In the genomic region with DNA sequence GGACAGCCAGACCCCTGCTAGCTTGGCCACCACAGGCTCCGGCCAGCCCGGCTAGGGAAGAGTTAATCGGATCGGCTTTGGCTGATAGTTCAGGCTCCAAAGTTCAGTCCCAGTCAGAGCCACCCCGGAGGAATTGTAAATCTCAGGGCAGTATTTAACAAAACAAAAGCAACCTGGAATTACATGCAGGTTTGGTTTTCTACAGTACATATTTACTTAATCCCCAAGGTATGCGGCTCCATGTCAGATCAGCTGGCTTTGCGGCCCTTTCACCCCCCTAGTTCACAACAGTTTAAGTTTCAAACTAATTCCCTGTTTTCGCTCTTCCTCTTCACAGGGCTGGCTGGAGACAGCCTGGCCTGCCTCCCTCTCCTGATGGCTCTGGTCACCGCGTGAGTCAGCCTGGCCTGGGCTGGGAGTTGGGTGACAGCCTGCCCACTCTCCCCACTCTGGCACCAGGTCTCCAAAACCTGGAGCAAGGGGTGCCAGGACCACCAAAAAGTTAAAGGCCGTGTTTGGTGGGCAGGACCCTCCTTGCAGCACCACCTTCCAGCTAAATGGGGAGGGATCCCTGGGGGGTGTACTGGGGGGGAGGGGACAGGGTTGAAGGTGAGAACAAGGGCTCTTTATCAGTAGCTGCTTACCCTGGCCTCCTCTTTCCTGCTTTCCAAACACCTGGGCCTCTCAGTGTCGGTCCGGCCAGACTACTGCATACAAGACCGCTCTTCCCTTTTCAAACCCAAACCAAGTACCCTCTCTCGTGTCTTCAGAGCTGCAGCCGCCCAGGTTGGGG, we compare ENCODE assay signal across 1 cellular context.
TF ChIP-seq lines count a peak whose summit lies in the region.

No MANE protein-coding gene starts in this region.

TF ChIP-seq in HepG2, 621 proteins besides CTCF, POLR2A, EP300 and RAD21 (continued from another document and continues in another):
- TF ChIP-seq, protein P1, sequence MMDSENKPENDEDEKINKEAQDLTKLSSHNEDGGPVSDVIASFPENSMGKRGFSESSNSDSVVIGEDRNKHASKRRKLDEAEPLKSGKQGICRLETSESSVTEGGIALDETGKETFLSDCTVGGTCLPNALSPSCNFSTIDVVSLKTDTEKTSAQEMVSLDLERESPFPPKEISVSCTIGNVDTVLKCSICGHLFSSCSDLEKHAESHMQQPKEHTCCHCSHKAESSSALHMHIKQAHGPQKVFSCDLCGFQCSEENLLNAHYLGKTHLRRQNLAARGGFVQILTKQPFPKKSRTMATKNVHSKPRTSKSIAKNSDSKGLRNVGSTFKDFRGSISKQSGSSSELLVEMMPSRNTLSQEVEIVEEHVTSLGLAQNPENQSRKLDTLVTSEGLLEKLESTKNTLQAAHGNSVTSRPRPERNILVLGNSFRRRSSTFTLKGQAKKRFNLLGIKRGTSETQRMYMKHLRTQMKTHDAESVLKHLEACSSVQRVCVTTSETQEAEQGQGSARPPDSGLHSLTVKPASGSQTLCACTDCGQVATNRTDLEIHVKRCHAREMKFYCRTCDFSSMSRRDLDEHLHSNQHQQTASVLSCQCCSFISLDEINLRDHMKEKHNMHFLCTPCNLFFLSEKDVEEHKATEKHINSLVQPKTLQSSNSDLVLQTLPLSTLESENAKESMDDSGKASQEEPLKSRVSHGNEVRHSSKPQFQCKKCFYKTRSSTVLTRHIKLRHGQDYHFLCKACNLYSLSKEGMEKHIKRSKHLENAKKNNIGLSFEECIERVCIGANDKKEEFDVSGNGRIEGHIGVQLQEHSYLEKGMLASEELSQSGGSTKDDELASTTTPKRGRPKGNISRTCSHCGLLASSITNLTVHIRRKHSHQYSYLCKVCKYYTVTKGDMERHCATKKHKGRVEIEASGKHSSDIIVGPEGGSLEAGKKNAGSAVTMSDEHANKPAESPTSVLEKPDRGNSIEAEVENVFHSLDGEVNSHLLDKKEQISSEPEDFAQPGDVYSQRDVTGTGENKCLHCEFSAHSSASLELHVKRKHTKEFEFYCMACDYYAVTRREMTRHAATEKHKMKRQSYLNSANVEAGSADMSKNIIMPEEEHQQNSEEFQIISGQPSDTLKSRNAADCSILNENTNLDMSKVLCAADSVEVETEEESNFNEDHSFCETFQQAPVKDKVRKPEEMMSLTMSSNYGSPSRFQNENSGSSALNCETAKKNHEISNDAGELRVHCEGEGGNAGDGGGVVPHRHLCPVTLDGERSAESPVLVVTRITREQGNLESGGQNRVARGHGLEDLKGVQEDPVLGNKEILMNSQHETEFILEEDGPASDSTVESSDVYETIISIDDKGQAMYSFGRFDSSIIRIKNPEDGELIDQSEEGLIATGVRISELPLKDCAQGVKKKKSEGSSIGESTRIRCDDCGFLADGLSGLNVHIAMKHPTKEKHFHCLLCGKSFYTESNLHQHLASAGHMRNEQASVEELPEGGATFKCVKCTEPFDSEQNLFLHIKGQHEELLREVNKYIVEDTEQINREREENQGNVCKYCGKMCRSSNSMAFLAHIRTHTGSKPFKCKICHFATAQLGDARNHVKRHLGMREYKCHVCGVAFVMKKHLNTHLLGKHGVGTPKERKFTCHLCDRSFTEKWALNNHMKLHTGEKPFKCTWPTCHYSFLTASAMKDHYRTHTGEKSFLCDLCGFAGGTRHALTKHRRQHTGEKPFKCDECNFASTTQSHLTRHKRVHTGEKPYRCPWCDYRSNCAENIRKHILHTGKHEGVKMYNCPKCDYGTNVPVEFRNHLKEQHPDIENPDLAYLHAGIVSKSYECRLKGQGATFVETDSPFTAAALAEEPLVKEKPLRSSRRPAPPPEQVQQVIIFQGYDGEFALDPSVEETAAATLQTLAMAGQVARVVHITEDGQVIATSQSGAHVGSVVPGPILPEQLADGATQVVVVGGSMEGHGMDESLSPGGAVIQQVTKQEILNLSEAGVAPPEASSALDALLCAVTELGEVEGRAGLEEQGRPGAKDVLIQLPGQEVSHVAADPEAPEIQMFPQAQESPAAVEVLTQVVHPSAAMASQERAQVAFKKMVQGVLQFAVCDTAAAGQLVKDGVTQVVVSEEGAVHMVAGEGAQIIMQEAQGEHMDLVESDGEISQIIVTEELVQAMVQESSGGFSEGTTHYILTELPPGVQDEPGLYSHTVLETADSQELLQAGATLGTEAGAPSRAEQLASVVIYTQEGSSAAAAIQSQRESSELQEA (CRISPR knock-in tag; IDR thresholded peaks at IDR 0.05; ENCODE audit: not compliant biosample characterization) = no peak
- peak; percentile 88 for TF ChIP-seq FOSL2 (CRISPR knock-in tag; IDR thresholded peaks at IDR 0.05)
- no peak for TF ChIP-seq ZFAT (CRISPR knock-in tag; conservative IDR thresholded peaks at IDR 0.05)
- no peak for TF ChIP-seq HMGA1 (CRISPR knock-in tag; conservative IDR thresholded peaks at IDR 0.05)
- no peak for TF ChIP-seq SRF (IDR thresholded peaks at IDR 0.05; ENCODE audit: low read depth, low read length)
- TF ChIP-seq TGIF2 (CRISPR knock-in tag; IDR thresholded peaks at IDR 0.05) = peak; percentile 86; the same call in 1 of the 2 replicates
- TF ChIP-seq ZSCAN30 (CRISPR knock-in tag; IDR thresholded peaks at IDR 0.05) = no peak
- TF ChIP-seq ZNF713 (CRISPR knock-in tag; IDR thresholded peaks at IDR 0.05) = no peak
- TF ChIP-seq SRY (CRISPR knock-in tag; IDR thresholded peaks at IDR 0.05) = no peak; the same call in 1 of the 2 replicates
- no peak for TF ChIP-seq ZNF468 (CRISPR knock-in tag; IDR thresholded peaks at IDR 0.05)
- TF ChIP-seq ZNF720 (CRISPR knock-in tag; IDR thresholded peaks at IDR 0.05) = no peak
- no peak for TF ChIP-seq ZNF143 (CRISPR knock-in tag; IDR thresholded peaks at IDR 0.05)
- no peak for TF ChIP-seq ZFP36 (IDR thresholded peaks at IDR 0.05; ENCODE audit: borderline replicate concordance, low read depth, low read length, partially characterized antibody)
- TF ChIP-seq, protein P2, sequence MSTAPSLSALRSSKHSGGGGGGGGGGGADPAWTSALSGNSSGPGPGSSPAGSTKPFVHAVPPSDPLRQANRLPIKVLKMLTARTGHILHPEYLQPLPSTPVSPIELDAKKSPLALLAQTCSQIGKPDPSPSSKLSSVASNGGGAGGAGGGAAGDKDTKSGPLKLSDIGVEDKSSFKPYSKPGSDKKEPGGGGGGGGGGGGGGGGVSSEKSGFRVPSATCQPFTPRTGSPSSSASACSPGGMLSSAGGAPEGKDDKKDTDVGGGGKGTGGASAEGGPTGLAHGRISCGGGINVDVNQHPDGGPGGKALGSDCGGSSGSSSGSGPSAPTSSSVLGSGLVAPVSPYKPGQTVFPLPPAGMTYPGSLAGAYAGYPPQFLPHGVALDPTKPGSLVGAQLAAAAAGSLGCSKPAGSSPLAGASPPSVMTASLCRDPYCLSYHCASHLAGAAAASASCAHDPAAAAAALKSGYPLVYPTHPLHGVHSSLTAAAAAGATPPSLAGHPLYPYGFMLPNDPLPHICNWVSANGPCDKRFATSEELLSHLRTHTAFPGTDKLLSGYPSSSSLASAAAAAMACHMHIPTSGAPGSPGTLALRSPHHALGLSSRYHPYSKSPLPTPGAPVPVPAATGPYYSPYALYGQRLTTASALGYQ (CRISPR knock-in tag; IDR thresholded peaks at IDR 0.05) = peak; percentile 82
- TF ChIP-seq ZNF614 (CRISPR knock-in tag; IDR thresholded peaks at IDR 0.05; ENCODE audit: borderline replicate concordance) = no peak; the same call in 1 of the 2 replicates
- no peak for TF ChIP-seq ZNF441 (CRISPR knock-in tag; IDR thresholded peaks at IDR 0.05; ENCODE audit: borderline replicate concordance)
- TF ChIP-seq CEBPG (CRISPR knock-in tag; IDR thresholded peaks at IDR 0.05) = 0 out of 2 replicates have a peak, but pooled peaks have one; percentile 17
- TF ChIP-seq ZBTB7A (CRISPR knock-in tag; IDR thresholded peaks at IDR 0.05) = no peak
- TF ChIP-seq MIER2 (CRISPR knock-in tag; IDR thresholded peaks at IDR 0.05) = peak; percentile 67; the same call in 1 of the 2 replicates
- TF ChIP-seq, protein P3, sequence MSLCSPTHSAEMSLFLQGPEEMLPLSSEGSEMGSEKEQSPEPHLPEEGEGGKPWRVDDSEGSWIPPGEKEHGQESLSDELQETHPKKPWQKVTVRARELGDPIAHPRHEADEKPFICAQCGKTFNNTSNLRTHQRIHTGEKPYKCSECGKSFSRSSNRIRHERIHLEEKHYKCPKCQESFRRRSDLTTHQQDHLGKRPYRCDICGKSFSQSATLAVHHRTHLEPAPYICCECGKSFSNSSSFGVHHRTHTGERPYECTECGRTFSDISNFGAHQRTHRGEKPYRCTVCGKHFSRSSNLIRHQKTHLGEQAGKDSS (CRISPR knock-in tag; IDR thresholded peaks at IDR 0.05; ENCODE audit: borderline replicate concordance, low read depth) = peak; percentile 27; the same call in 1 of the 2 replicates
- TF ChIP-seq SMC3 (IDR thresholded peaks at IDR 0.05; ENCODE audit: low read length) = no peak
- TF ChIP-seq PHF8 (CRISPR knock-in tag; IDR thresholded peaks at IDR 0.05) = peak; percentile 32; the same call in 1 of the 2 replicates
- TF ChIP-seq, protein P4, sequence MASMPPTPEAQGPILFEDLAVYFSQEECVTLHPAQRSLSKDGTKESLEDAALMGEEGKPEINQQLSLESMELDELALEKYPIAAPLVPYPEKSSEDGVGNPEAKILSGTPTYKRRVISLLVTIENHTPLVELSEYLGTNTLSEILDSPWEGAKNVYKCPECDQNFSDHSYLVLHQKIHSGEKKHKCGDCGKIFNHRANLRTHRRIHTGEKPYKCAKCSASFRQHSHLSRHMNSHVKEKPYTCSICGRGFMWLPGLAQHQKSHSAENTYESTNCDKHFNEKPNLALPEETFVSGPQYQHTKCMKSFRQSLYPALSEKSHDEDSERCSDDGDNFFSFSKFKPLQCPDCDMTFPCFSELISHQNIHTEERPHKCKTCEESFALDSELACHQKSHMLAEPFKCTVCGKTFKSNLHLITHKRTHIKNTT (CRISPR knock-in tag; IDR thresholded peaks at IDR 0.05) = no peak
- peak; percentile 57; the same call in 1 of the 2 replicates for TF ChIP-seq ZNF724P (CRISPR knock-in tag; IDR thresholded peaks at IDR 0.05; ENCODE audit: borderline replicate concordance)
- no peak for TF ChIP-seq PAX8 (CRISPR knock-in tag; IDR thresholded peaks at IDR 0.05; ENCODE audit: borderline replicate concordance)
- TF ChIP-seq, protein P5, sequence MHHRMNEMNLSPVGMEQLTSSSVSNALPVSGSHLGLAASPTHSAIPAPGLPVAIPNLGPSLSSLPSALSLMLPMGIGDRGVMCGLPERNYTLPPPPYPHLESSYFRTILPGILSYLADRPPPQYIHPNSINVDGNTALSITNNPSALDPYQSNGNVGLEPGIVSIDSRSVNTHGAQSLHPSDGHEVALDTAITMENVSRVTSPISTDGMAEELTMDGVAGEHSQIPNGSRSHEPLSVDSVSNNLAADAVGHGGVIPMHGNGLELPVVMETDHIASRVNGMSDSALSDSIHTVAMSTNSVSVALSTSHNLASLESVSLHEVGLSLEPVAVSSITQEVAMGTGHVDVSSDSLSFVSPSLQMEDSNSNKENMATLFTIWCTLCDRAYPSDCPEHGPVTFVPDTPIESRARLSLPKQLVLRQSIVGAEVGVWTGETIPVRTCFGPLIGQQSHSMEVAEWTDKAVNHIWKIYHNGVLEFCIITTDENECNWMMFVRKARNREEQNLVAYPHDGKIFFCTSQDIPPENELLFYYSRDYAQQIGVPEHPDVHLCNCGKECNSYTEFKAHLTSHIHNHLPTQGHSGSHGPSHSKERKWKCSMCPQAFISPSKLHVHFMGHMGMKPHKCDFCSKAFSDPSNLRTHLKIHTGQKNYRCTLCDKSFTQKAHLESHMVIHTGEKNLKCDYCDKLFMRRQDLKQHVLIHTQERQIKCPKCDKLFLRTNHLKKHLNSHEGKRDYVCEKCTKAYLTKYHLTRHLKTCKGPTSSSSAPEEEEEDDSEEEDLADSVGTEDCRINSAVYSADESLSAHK (CRISPR knock-in tag; IDR thresholded peaks at IDR 0.05; ENCODE audit: borderline replicate concordance) = 0 out of 2 replicates have a peak, but pooled peaks have one; percentile 16
- TF ChIP-seq ZNF569 (CRISPR knock-in tag; IDR thresholded peaks at IDR 0.05; ENCODE audit: borderline replicate concordance) = no peak
- no peak for TF ChIP-seq ZFP62 (CRISPR knock-in tag; IDR thresholded peaks at IDR 0.05)
- TF ChIP-seq, protein P6, sequence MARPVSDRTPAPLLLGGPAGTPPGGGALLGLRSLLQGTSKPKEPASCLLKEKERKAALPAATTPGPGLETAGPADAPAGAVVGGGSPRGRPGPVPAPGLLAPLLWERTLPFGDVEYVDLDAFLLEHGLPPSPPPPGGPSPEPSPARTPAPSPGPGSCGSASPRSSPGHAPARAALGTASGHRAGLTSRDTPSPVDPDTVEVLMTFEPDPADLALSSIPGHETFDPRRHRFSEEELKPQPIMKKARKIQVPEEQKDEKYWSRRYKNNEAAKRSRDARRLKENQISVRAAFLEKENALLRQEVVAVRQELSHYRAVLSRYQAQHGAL (CRISPR knock-in tag; IDR thresholded peaks at IDR 0.05; ENCODE audit: not compliant biosample characterization) = no peak
- no peak for TF ChIP-seq ZNF547 (CRISPR knock-in tag; IDR thresholded peaks at IDR 0.05)
- TF ChIP-seq ZNF446 (CRISPR knock-in tag; IDR thresholded peaks at IDR 0.05) = no peak
- TF ChIP-seq ADNP (CRISPR knock-in tag; IDR thresholded peaks at IDR 0.05) = no peak
- TF ChIP-seq, protein P7, sequence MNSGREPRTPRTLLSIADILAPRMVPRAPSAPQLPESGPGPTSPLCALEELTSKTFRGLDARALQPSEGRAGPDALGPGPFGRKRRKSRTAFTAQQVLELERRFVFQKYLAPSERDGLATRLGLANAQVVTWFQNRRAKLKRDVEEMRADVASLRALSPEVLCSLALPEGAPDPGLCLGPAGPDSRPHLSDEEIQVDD (CRISPR knock-in tag; IDR thresholded peaks at IDR 0.05; ENCODE audit: borderline replicate concordance) = no peak; the same call in 1 of the 2 replicates
- no peak for TF ChIP-seq GTF2F1 (IDR thresholded peaks at IDR 0.05; ENCODE audit: low read length)
- TF ChIP-seq, protein P8, sequence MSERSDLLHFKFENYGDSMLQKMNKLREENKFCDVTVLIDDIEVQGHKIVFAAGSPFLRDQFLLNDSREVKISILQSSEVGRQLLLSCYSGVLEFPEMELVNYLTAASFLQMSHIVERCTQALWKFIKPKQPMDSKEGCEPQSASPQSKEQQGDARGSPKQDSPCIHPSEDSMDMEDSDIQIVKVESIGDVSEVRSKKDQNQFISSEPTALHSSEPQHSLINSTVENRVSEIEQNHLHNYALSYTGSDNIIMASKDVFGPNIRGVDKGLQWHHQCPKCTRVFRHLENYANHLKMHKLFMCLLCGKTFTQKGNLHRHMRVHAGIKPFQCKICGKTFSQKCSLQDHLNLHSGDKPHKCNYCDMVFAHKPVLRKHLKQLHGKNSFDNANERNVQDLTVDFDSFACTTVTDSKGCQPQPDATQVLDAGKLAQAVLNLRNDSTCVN (CRISPR knock-in tag; IDR thresholded peaks at IDR 0.05; ENCODE audit: borderline replicate concordance) = peak; percentile 61; the same call in 1 of the 2 replicates
- TF ChIP-seq ZNF205 (CRISPR knock-in tag; IDR thresholded peaks at IDR 0.05) = peak; percentile 64
- TF ChIP-seq ZC3H4 (CRISPR knock-in tag; IDR thresholded peaks at IDR 0.05; ENCODE audit: borderline replicate concordance) = peak; percentile 43; the same call in 1 of the 2 replicates
- TF ChIP-seq MTF2 (CRISPR knock-in tag; IDR thresholded peaks at IDR 0.05; ENCODE audit: borderline replicate concordance) = peak; percentile 51; the same call in 1 of the 2 replicates
- TF ChIP-seq JARID2 (CRISPR knock-in tag; IDR thresholded peaks at IDR 0.05; ENCODE audit: insufficient replicate concordance) = no peak
- TF ChIP-seq GABPB1 (CRISPR knock-in tag; IDR thresholded peaks at IDR 0.05) = peak; percentile 43
